In the genomic region with DNA sequence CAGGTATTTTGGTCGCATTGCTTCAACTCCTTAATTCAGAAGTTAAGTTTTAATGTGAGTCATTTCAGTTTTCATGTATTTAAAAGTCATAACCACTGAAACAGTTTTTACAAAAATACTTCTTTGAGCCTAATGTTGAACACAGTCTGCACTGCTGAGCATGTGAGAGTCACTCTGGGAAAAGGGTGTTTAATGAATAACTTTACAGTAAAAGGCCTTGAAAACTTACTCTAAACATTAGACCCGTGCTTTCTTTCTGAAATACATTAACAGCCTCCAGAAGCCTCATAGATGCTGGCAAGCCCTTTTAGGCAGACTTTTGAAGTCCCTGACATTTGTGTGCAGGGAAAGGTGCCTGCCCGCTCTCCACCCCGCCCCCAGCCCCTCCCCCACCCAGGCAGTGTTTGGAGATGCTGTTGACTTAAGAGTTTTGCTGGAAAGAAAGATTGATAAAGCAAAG, we compare ENCODE assay signal across 12 cellular contexts.
DNase-seq lines count a peak whose midpoint lies in the region; ATAC-seq and TF ChIP-seq lines count a peak whose summit lies in the region.
"Had no signal": no experiment of that assay in that cellular context is flagged by ENCODE, and none has a peak within 500 bp of the region (broad histone marks: within the 10 kb centered on the region; RNA-seq: fewer than 3 reads in every experiment).

No MANE protein-coding gene starts in this region.

- no peaks in the 10 kb centered on the region for H3K9me3 ChIP-seq in SK-N-MC (ENCODE audit: low read depth, low read length)

- peaks cover 48% of the 10 kb centered on the region for H3K4me1 Mint-ChIP-seq in type B pancreatic cell (ENCODE audit: unreplicated experiment)
- H3K4me1 Mint-ChIP-seq: activated naive CD8-positive, alpha-beta T cell treated with anti-CD3 and anti-CD28 coated beads, Interleukin-2, amount 10 ng/mL, durations not matched to agents 7 days and 5 days; naive thymus-derived CD8-positive, alpha-beta T cell had no signal

- no peak overlapping the region for H3K4me3 Mint-ChIP-seq in type B pancreatic cell
- H3K4me3 Mint-ChIP-seq: activated naive CD8-positive, alpha-beta T cell treated with anti-CD3 and anti-CD28 coated beads, Interleukin-2, amount 10 ng/mL, durations not matched to agents 7 days and 5 days; naive thymus-derived CD8-positive, alpha-beta T cell had no signal

- DNase-seq in SK-N-MC (ENCODE audit: low read depth, low spot score) (no peak), type B pancreatic cell (ENCODE audit: extremely low spot score, unreplicated experiment) (no peak), SK-N-DZ (ENCODE audit: low spot score) (no peak), NCI-H187 treated with DMSO at 0.1 percent for 48 hours (lab: John Stamatoyannopoulos, UW) (no peak)
- DNase-seq: activated naive CD8-positive, alpha-beta T cell treated with anti-CD3 and anti-CD28 coated beads, Interleukin-2, amount 10 ng/mL, durations not matched to agents 7 days and 5 days; naive thymus-derived CD8-positive, alpha-beta T cell; NCI-H2171 treated with DMSO at 0.1 percent for 48 hours; SHP77 had no signal

- no peak for TF ChIP-seq CTCF in type B pancreatic cell (conservative IDR thresholded peaks at IDR 0.05)

- peak overlapping the region; percentile 33 for H3K27ac Mint-ChIP-seq in type B pancreatic cell
- H3K27ac Mint-ChIP-seq: activated naive CD8-positive, alpha-beta T cell treated with anti-CD3 and anti-CD28 coated beads, Interleukin-2, amount 10 ng/mL, durations not matched to agents 7 days and 5 days; naive thymus-derived CD8-positive, alpha-beta T cell had no signal

- peak; percentile 83 for ATAC-seq in GM19452 (IDR thresholded peaks at IDR 0.05; ENCODE audit: unreplicated experiment)
- peak; percentile 83 for ATAC-seq in HG02943 (IDR thresholded peaks at IDR 0.05; ENCODE audit: low read depth, unreplicated experiment)
- ATAC-seq in GM18858 (IDR thresholded peaks at IDR 0.05; ENCODE audit: unreplicated experiment) = no peak
- ATAC-seq: activated CD4-positive, CD25-positive, alpha-beta regulatory T cell treated with anti-CD3 and anti-CD28 coated beads, Interleukin-2, amount 50 U/mL, for 24 hours; naive thymus-derived CD8-positive, alpha-beta T cell had no signal

- no peaks in the 10 kb centered on the region for H3K9me3 Mint-ChIP-seq in type B pancreatic cell
- H3K9me3 Mint-ChIP-seq: activated naive CD8-positive, alpha-beta T cell treated with anti-CD3 and anti-CD28 coated beads, Interleukin-2, amount 10 ng/mL, durations not matched to agents 7 days and 5 days had no signal

- H3K36me3 Mint-ChIP-seq in type B pancreatic cell = peaks cover 5% of the 10 kb centered on the region
- H3K36me3 Mint-ChIP-seq: activated naive CD8-positive, alpha-beta T cell treated with anti-CD3 and anti-CD28 coated beads, Interleukin-2, amount 10 ng/mL, durations not matched to agents 7 days and 5 days; naive thymus-derived CD8-positive, alpha-beta T cell had no signal

- H3K4me3 ChIP-seq in SK-N-MC = no peak overlapping the region

- peak overlapping the region; percentile 38; the same call in 1 of the 2 replicates for H3K27ac ChIP-seq in SK-N-MC

- no peaks in the 10 kb centered on the region for H3K36me3 ChIP-seq in SK-N-MC (ENCODE audit: insufficient read depth, low read length)

- no peaks in the 10 kb centered on the region for H3K27me3 Mint-ChIP-seq in type B pancreatic cell
- H3K27me3 Mint-ChIP-seq: activated naive CD8-positive, alpha-beta T cell treated with anti-CD3 and anti-CD28 coated beads, Interleukin-2, amount 10 ng/mL, durations not matched to agents 7 days and 5 days had no signal

- H3K9ac ChIP-seq in SK-N-MC (ENCODE audit: insufficient read length) = no peak overlapping the region
